24 cellular contexts compared by ENCODE assay signal in the genomic region with DNA sequence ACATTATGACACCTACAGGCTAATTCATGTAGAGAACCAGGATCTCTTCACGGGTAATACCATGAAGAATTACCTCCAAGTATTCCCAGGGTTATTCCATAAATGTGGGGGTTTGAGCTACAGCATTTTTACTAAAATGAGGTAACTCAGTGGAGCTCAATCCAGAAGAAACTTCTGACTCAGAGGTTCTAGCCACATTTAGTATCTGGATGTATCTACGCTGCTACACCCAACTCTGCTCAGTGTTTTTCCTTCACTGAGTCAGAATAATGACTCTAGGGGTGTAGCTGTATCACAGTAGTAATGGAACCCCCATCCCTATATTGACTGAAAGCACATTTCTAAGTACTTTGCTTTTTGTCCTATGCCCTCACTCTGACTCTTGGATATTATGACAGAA. TPM values are rescaled to one million over a fixed set of nuclear protein-coding genes. Genes with fewer than 3 reads are reported as not detected.
A peak's percentile ranks its signal among the peaks of the same experiment; 100 is the strongest.
DNase-seq lines count a peak whose midpoint lies in the region; ATAC-seq and TF ChIP-seq lines count a peak whose summit lies in the region.
"Had no signal": no experiment of that assay in that cellular context is flagged by ENCODE, and none has a peak within 500 bp of the region (broad histone marks: within the 10 kb centered on the region; RNA-seq: fewer than 3 reads in every experiment).

No MANE protein-coding gene starts in this region.

- ATAC-seq in GM21723 (IDR thresholded peaks at IDR 0.05; ENCODE audit: unreplicated experiment) (no peak), GM21515 (IDR thresholded peaks at IDR 0.05; ENCODE audit: unreplicated experiment) (no peak), GM18870 (IDR thresholded peaks at IDR 0.05; ENCODE audit: unreplicated experiment) (no peak)
- ATAC-seq: T-helper 17 cell had no signal

- H3K4me3 ChIP-seq in GM23248 (no peak overlapping the region), brain microvascular endothelial cell (ENCODE audit: low read depth, low read length) (no peak overlapping the region)
- H3K4me3 ChIP-seq: breast epithelium, coronary artery, esophagus squamous epithelium, prostate gland, SK-N-MC had no signal

- 62 to 68% methylated on average over 2 of the region's 2 CpGs for WGBS in GM23248 (ENCODE audit: low coverage in 1 of 2, low lambda C conversion rate in 2 of 2, missing lambda C conversion rate in 2 of 2), 2 experiments

- DNase-seq in AG20443 (ENCODE audit: low spot score) (peak; percentile 49), GM23248 (peak; percentile 88), brain microvascular endothelial cell (peak; percentile 60), hepatic stellate cell (ENCODE audit: low spot score) (peak; percentile 35), CD1c-positive myeloid dendritic cell (ENCODE audit: extremely low spot score) (no peak)
- DNase-seq: activated CD4-positive, alpha-beta T cell treated with anti-CD3 and anti-CD28 coated beads, Interleukin-2, amount 50 U/mL, for 1 hour; AML-193; CD8-positive, alpha-beta memory T cell; DMS153; esophagus squamous epithelium; GDM1; H9; Karpas-422; NCI-H1694 treated with DMSO at 0.1 percent for 48 hours; NCI-H69; T-helper 17 cell; WERI-Rb-1 had no signal

- H3K36me3 ChIP-seq in GM23248 (ENCODE audit: low read depth) (peaks cover 48% of the 10 kb centered on the region), brain microvascular endothelial cell (replicated peaks) (peaks cover 10% of the 10 kb centered on the region)
- H3K36me3 ChIP-seq: breast epithelium, prostate gland, WERI-Rb-1 had no signal

- no peaks in the 10 kb centered on the region for H3K9me3 ChIP-seq in GM23248 (ENCODE audit: low read depth)
- H3K9me3 ChIP-seq: breast epithelium, esophagus squamous epithelium, prostate gland had no signal

- no peaks in the 10 kb centered on the region for H3K9me2 ChIP-seq in GM23248 (ENCODE audit: insufficient read depth)

- H3K27ac ChIP-seq in GM23248 (peak overlapping the region; percentile 66), brain microvascular endothelial cell (peak overlapping the region; percentile 23)
- H3K27ac ChIP-seq: breast epithelium, coronary artery, esophagus squamous epithelium, prostate gland, SK-N-MC, WERI-Rb-1 had no signal

- in situ Hi-C loops in GM23248 (cut with MboI), result no loop called here
- in situ Hi-C loops in brain microvascular endothelial cell (cut with HindIII; ENCODE audit: low pct_ligation_motif_present, low sequenced_read_pairs), result no loop called here

- no peaks in the 10 kb centered on the region for H3K27me3 ChIP-seq in GM23248 (replicated peaks; ENCODE audit: insufficient read depth)
- no peaks in the 10 kb centered on the region for H3K27me3 ChIP-seq in brain microvascular endothelial cell (replicated peaks)
- H3K27me3 ChIP-seq: breast epithelium, esophagus squamous epithelium had no signal

- no peak for TF ChIP-seq CTCF in brain microvascular endothelial cell (IDR thresholded peaks at IDR 0.05; ENCODE audit: low read depth, low read length, missing control alignments)

- H3K4me1 ChIP-seq in GM23248 (ENCODE audit: insufficient read depth), result peaks cover 18% of the 10 kb centered on the region
- H3K4me1 ChIP-seq: breast epithelium, esophagus squamous epithelium, prostate gland had no signal

- H3K79me2 ChIP-seq in GM23248 (ENCODE audit: insufficient read depth), result no peaks in the 10 kb centered on the region

- peak overlapping the region; percentile 13 for H3K4me2 ChIP-seq in GM23248 (ENCODE audit: unreplicated experiment)

- no peak overlapping the region for H3K9ac ChIP-seq in GM23248

- H4K20me1 ChIP-seq in GM23248 (ENCODE audit: insufficient read depth), result no peaks in the 10 kb centered on the region

- H2AFZ ChIP-seq in GM23248, result no peak overlapping the region

- peaks cover 22% of the 10 kb centered on the region for H3F3A ChIP-seq in GM23248 (ENCODE audit: insufficient read depth)

RNA-seq across cellular contexts. Expression of gene COPS2, which starts 52.4 kb away (rescaled TPM):
- 58.0 and 80.2 TPM in 2 replicates for total RNA-seq in GM23248 (2014; rRNA removed; shearing (Covaris generic))
- polyA plus RNA-seq in GM23248 (2016; fragmentation: Nextera tagmentation; extraction: Ambion mirVana), result 60.1 and 61.9 TPM in 2 replicates

RNA-seq across cellular contexts. Expression of gene SECISBP2L, which starts 56.8 kb away (rescaled TPM):
- total RNA-seq in GM23248 (2014; rRNA removed; shearing (Covaris generic)), result 26.8 and 26.9 TPM in 2 replicates
- 28.4 and 29.8 TPM in 2 replicates for polyA plus RNA-seq in GM23248 (2016; fragmentation: Nextera tagmentation; extraction: Ambion mirVana)
